ENCODE assay signal across 8 cellular contexts in the genomic region with DNA sequence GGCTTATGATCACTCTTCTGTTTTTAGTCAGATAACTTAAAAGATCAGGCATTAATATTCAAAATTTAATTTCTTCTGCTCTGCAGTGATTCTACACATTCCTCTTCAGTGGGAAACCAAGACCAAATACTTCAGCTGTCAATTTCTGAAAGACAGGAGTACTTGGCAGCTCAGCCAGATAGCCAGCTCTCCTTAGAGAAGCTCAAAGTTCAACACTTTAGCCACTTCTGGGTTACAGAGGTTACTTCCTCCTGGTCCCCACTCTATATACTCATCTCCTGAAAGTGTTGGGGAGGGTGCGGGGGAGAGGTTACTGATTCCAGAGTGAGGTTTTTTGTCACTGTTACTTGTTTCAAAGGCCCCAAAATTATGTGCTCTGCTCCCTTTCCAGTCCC. TPM values are rescaled to one million over a fixed set of nuclear protein-coding genes. Genes with fewer than 3 reads are reported as not detected.
DNase-seq lines count a peak whose midpoint lies in the region; ATAC-seq and TF ChIP-seq lines count a peak whose summit lies in the region.

No MANE protein-coding gene starts in this region.

- H3K27ac Mint-ChIP-seq in activated CD4-positive, alpha-beta memory T cell treated with anti-CD3 and anti-CD28 coated beads, Interleukin-2, amount 10 ng/mL, durations not matched to agents 7 days and 5 days = peak overlapping the region; percentile 96

- H3K36me3 Mint-ChIP-seq in activated CD4-positive, alpha-beta memory T cell treated with anti-CD3 and anti-CD28 coated beads, Interleukin-2, amount 10 ng/mL, durations not matched to agents 7 days and 5 days (ENCODE audit: low read depth) = peaks cover 90% of the 10 kb centered on the region

- H3K4me1 Mint-ChIP-seq in activated CD4-positive, alpha-beta memory T cell treated with anti-CD3 and anti-CD28 coated beads, Interleukin-2, amount 10 ng/mL, durations not matched to agents 7 days and 5 days = peaks cover 20% of the 10 kb centered on the region

- H3K9me3 Mint-ChIP-seq in activated CD4-positive, alpha-beta memory T cell treated with anti-CD3 and anti-CD28 coated beads, Interleukin-2, amount 10 ng/mL, durations not matched to agents 7 days and 5 days = no peaks in the 10 kb centered on the region

- no peaks in the 10 kb centered on the region for H3K9me3 ChIP-seq in right atrium auricular region

- peak; percentile 27 for ATAC-seq in left ventricle myocardium superior
- ATAC-seq in HG03175 (IDR thresholded peaks at IDR 0.05; ENCODE audit: unreplicated experiment) = peak; percentile 46

- H3K4me1 ChIP-seq in right atrium auricular region = peaks cover 0 to 28% of the 10 kb centered on the region in 2 donors

- CTCF ChIA-PET in activated CD4-positive, alpha-beta memory T cell treated with anti-CD3 and anti-CD28 coated beads, Interleukin-2, amount 10 ng/mL, durations not matched to agents 7 days and 5 days (lab: Charles Lee) = interaction anchor here (0.8 to 5.0 kb wide), 17 partner anchors 9 to 190 kb away, joined by 3 to 50 read pairs (median 5); partner anchors contain the start of gene ERMN

- no peaks in the 10 kb centered on the region for H3K36me3 ChIP-seq in right atrium auricular region

- POLR2A ChIA-PET in activated CD4-positive, alpha-beta memory T cell treated with anti-CD3 and anti-CD28 coated beads, Interleukin-2, amount 10 ng/mL, durations not matched to agents 7 days and 5 days (lab: Charles Lee) = interaction anchor here (0.6 to 17.6 kb wide), 24 partner anchors 9 to 1099 kb away, joined by 3 to 797 read pairs (median 10); partner anchors contain the start of gene ERMN

- peak overlapping the region in 1 of 2 donors; percentile 13 for H3K27ac ChIP-seq in right atrium auricular region

- no peaks in the 10 kb centered on the region for H3K27me3 ChIP-seq in right atrium auricular region

- H3K4me3 Mint-ChIP-seq in activated CD4-positive, alpha-beta memory T cell treated with anti-CD3 and anti-CD28 coated beads, Interleukin-2, amount 10 ng/mL, durations not matched to agents 7 days and 5 days = peak overlapping the region; percentile 91

- intact Hi-C loops in left ventricle myocardium superior (cut with micrococcal nuclease) = no loop called here

- no peak overlapping the region for H3K4me3 ChIP-seq in right atrium auricular region

- no peaks in the 10 kb centered on the region for H3K27me3 Mint-ChIP-seq in activated CD4-positive, alpha-beta memory T cell treated with anti-CD3 and anti-CD28 coated beads, Interleukin-2, amount 10 ng/mL, durations not matched to agents 7 days and 5 days

- DNase-seq in left ventricle myocardium superior = no peak
- DNase-seq in right atrium auricular region (ENCODE audit: low spot score) = no peak
- peak; percentile 59 for DNase-seq in activated CD4-positive, alpha-beta memory T cell treated with anti-CD3 and anti-CD28 coated beads, Interleukin-2, amount 10 ng/mL, durations not matched to agents 7 days and 5 days
- DNase-seq in stimulated activated CD4-positive, alpha-beta T cell treated with anti-CD3 and anti-CD28 coated beads, Interleukin-1b, Interleukin-23, amount 100 ng/mL, for 48 hours = peak; percentile 74
- no peak for DNase-seq in AG08396 (ENCODE audit: low spot score)
- DNase-seq in NCI-H1694 (lab: John Stamatoyannopoulos, UW) = no peak
- no peak for DNase-seq in 8988T

- no peak for TF ChIP-seq CTCF in right atrium auricular region (IDR thresholded peaks at IDR 0.05)

RNA-seq across cellular contexts. Expression of gene CYTIP, which starts 4.1 kb away (rescaled TPM):
- total RNA-seq in left ventricle myocardium superior = 1.2 TPM
- 1 to 10 TPM; 3.3 to 4.8 TPM for total RNA-seq in right atrium auricular region
- 100 to 1,000 TPM; 389 to 406 TPM for total RNA-seq in activated CD4-positive, alpha-beta memory T cell treated with anti-CD3 and anti-CD28 coated beads, Interleukin-2, amount 10 ng/mL, durations not matched to agents 7 days and 5 days

Comparison
In these comparisons a context has a peak if more than half of its experiments do, and no peak if none do; other contexts are left out.
1. DNase-seq: peak in activated CD4-positive, alpha-beta memory T cell treated with anti-CD3 and anti-CD28 coated beads, Interleukin-2, amount 10 ng/mL, durations not matched to agents 7 days and 5 days (single experiment) and stimulated activated CD4-positive, alpha-beta T cell treated with anti-CD3 and anti-CD28 coated beads, Interleukin-1b, Interleukin-23, amount 100 ng/mL, for 48 hours (single experiment); none in left ventricle myocardium superior (single experiment), right atrium auricular region (single experiment), AG08396 (single experiment), NCI-H1694 (single experiment) and 8988T (single experiment).
2. RNA of gene CYTIP, which starts 4.1 kb away (total RNA-seq): 389 to 406 TPM in activated CD4-positive, alpha-beta memory T cell treated with anti-CD3 and anti-CD28 coated beads, Interleukin-2, amount 10 ng/mL, durations not matched to agents 7 days and 5 days; 3.3 to 4.8 TPM in right atrium auricular region and 1.2 TPM in left ventricle myocardium superior (single experiment); every median in the first group is over 10 times any median in the second.